Comparison of ENCODE assay signal across 23 cellular contexts in genomic region chr2:10655841-10656225, GRCh38. TPM values are rescaled to one million over a fixed set of nuclear protein-coding genes. Genes with fewer than 3 reads are reported as not detected.
DNase-seq lines count a peak whose midpoint lies in the region; ATAC-seq and TF ChIP-seq lines count a peak whose summit lies in the region.
"Had no signal": no experiment of that assay in that cellular context is flagged by ENCODE, and none has a peak within 500 bp of the region (broad histone marks: within the 10 kb centered on the region; RNA-seq: fewer than 3 reads in every experiment).

No MANE protein-coding gene starts in this region.

- DNase-seq in T-helper 1 cell (no peak), natural killer cell (no peak), NCI-H2081 treated with DMSO at 0.1 percent for 48 hours (lab: John Stamatoyannopoulos, UW) (no peak)
- no peak for DNase-seq in natural killer cell treated with Interleukin-12 subunit alpha and Interleukin-12 subunit beta and Interleukin-15 and Interleukin-18, amount 100 ng/mL, for 72 hours (ENCODE audit: low spot score)
- DNase-seq in activated naive CD8-positive, alpha-beta T cell treated with anti-CD3 and anti-CD28 coated beads, Interleukin-2, amount 50 U/mL, for 24 hours = no peak
- no peak for DNase-seq in stimulated activated naive CD8-positive, alpha-beta T cell treated with anti-CD3 and anti-CD28 coated beads, Interleukin-15, amount 100 ng/mL, for 72 hours
- no peak for DNase-seq in stimulated activated CD4-positive, alpha-beta T cell treated with anti-CD3 and anti-CD28 coated beads, Interleukin-2, amount 100 ng/mL, for 48 hours
- DNase-seq: activated CD8-positive, alpha-beta memory T cell treated with anti-CD3 and anti-CD28 coated beads for 24 hours; C1 segment of cervical spinal cord; Calu3; cortex of kidney; DMS79 treated with DMSO at 0.1 percent for 48 hours; foreskin fibroblast; GDM1; MV-4-11; NCI-H146; NCI-H446 treated with DMSO at 0.1 percent for 48 hours; NCI-H82; pancreas; stimulated activated CD4-positive, alpha-beta T cell treated with anti-CD3 and anti-CD28 coated beads, Interleukin-15, amount 100 ng/mL, for 24 hours; stimulated activated naive B cell treated with anti-CD40 and anti-IgM and Interleukin-4, amounts not matched to agents 10 μg/mL and 1 μg/mL and 100 μg/mL, for 72 hours; testis had no signal

- peak overlapping the region; percentile 47 for H3K27ac Mint-ChIP-seq in T-helper 1 cell treated with Interleukin-12 subunit alpha and Interleukin-12 subunit beta and Interleukin-4 antibody, amounts not matched to agents 30 μg/mL and 1 μg/mL, for 36 hours
- peak overlapping the region; percentile 83 to 89 for H3K27ac Mint-ChIP-seq in natural killer cell treated with Interleukin-12 subunit alpha and Interleukin-12 subunit beta and Interleukin-15 and Interleukin-18, amount 100 ng/mL, for 72 hours
- peak overlapping the region in 1 of 2 donors; percentile 1 for H3K27ac Mint-ChIP-seq in natural killer cell
- H3K27ac Mint-ChIP-seq in activated naive CD8-positive, alpha-beta T cell treated with anti-CD3 and anti-CD28 coated beads, Interleukin-2, amount 50 U/mL, for 24 hours = peak overlapping the region; percentile 89
- peak overlapping the region; percentile 37 to 38 for H3K27ac Mint-ChIP-seq in stimulated activated naive CD8-positive, alpha-beta T cell treated with anti-CD3 and anti-CD28 coated beads, Interleukin-15, amount 100 ng/mL, for 72 hours
- H3K27ac Mint-ChIP-seq: stimulated activated naive B cell treated with anti-CD40 and anti-IgM and Interleukin-4, amounts not matched to agents 10 μg/mL and 1 μg/mL and 100 μg/mL, for 72 hours had no signal

- intact Hi-C loops in natural killer cell (cut with micrococcal nuclease) = no loop called here

- ATAC-seq in natural killer cell treated with Interleukin-12 subunit alpha and Interleukin-12 subunit beta and Interleukin-15 and Interleukin-18, amount 100 ng/mL, for 72 hours = no peak
- ATAC-seq in natural killer cell = no peak
- ATAC-seq in activated naive CD8-positive, alpha-beta T cell treated with anti-CD3 and anti-CD28 coated beads, Interleukin-2, amount 50 U/mL, for 24 hours = no peak
- ATAC-seq in stimulated activated naive CD8-positive, alpha-beta T cell treated with anti-CD3 and anti-CD28 coated beads, Interleukin-15, amount 100 ng/mL, for 72 hours = no peak
- ATAC-seq: pancreas; stimulated activated naive B cell treated with anti-CD40 and anti-IgM and Interleukin-4, amounts not matched to agents 10 μg/mL and 1 μg/mL and 100 μg/mL, for 72 hours had no signal

- H3K4me3 Mint-ChIP-seq in T-helper 1 cell treated with Interleukin-12 subunit alpha and Interleukin-12 subunit beta and Interleukin-4 antibody, amounts not matched to agents 30 μg/mL and 1 μg/mL, for 36 hours = peak overlapping the region; percentile 5
- peak overlapping the region; percentile 50 for H3K4me3 Mint-ChIP-seq in natural killer cell treated with Interleukin-12 subunit alpha and Interleukin-12 subunit beta and Interleukin-15 and Interleukin-18, amount 100 ng/mL, for 72 hours
- H3K4me3 Mint-ChIP-seq in natural killer cell = no peak overlapping the region
- H3K4me3 Mint-ChIP-seq in activated naive CD8-positive, alpha-beta T cell treated with anti-CD3 and anti-CD28 coated beads, Interleukin-2, amount 50 U/mL, for 24 hours = no peak overlapping the region
- H3K4me3 Mint-ChIP-seq in stimulated activated naive CD8-positive, alpha-beta T cell treated with anti-CD3 and anti-CD28 coated beads, Interleukin-15, amount 100 ng/mL, for 72 hours = peak overlapping the region; percentile 13 to 29
- H3K4me3 Mint-ChIP-seq: stimulated activated naive B cell treated with anti-CD40 and anti-IgM and Interleukin-4, amounts not matched to agents 10 μg/mL and 1 μg/mL and 100 μg/mL, for 72 hours had no signal

- H3K9me3 Mint-ChIP-seq in T-helper 1 cell treated with Interleukin-12 subunit alpha and Interleukin-12 subunit beta and Interleukin-4 antibody, amounts not matched to agents 30 μg/mL and 1 μg/mL, for 36 hours = no peaks in the 10 kb centered on the region
- H3K9me3 Mint-ChIP-seq in natural killer cell treated with Interleukin-12 subunit alpha and Interleukin-12 subunit beta and Interleukin-15 and Interleukin-18, amount 100 ng/mL, for 72 hours = peaks cover 6% of the 10 kb centered on the region
- H3K9me3 Mint-ChIP-seq in natural killer cell = no peaks in the 10 kb centered on the region
- H3K9me3 Mint-ChIP-seq in activated naive CD8-positive, alpha-beta T cell treated with anti-CD3 and anti-CD28 coated beads, Interleukin-2, amount 50 U/mL, for 24 hours = no peaks in the 10 kb centered on the region
- no peaks in the 10 kb centered on the region for H3K9me3 Mint-ChIP-seq in stimulated activated naive CD8-positive, alpha-beta T cell treated with anti-CD3 and anti-CD28 coated beads, Interleukin-15, amount 100 ng/mL, for 72 hours
- H3K9me3 Mint-ChIP-seq: stimulated activated naive B cell treated with anti-CD40 and anti-IgM and Interleukin-4, amounts not matched to agents 10 μg/mL and 1 μg/mL and 100 μg/mL, for 72 hours had no signal

- no peak for TF ChIP-seq CTCF in natural killer cell (IDR thresholded peaks at IDR 0.05)

- no peaks in the 10 kb centered on the region for H3K27me3 Mint-ChIP-seq in T-helper 1 cell treated with Interleukin-12 subunit alpha and Interleukin-12 subunit beta and Interleukin-4 antibody, amounts not matched to agents 30 μg/mL and 1 μg/mL, for 36 hours (ENCODE audit: low read depth)
- H3K27me3 Mint-ChIP-seq in natural killer cell treated with Interleukin-12 subunit alpha and Interleukin-12 subunit beta and Interleukin-15 and Interleukin-18, amount 100 ng/mL, for 72 hours = no peaks in the 10 kb centered on the region
- H3K27me3 Mint-ChIP-seq in natural killer cell (ENCODE audit: low read depth in 2 of 2) = no peaks in the 10 kb centered on the region
- H3K27me3 Mint-ChIP-seq in activated naive CD8-positive, alpha-beta T cell treated with anti-CD3 and anti-CD28 coated beads, Interleukin-2, amount 50 U/mL, for 24 hours = no peaks in the 10 kb centered on the region
- no peaks in the 10 kb centered on the region for H3K27me3 Mint-ChIP-seq in stimulated activated naive CD8-positive, alpha-beta T cell treated with anti-CD3 and anti-CD28 coated beads, Interleukin-15, amount 100 ng/mL, for 72 hours
- H3K27me3 Mint-ChIP-seq: stimulated activated naive B cell treated with anti-CD40 and anti-IgM and Interleukin-4, amounts not matched to agents 10 μg/mL and 1 μg/mL and 100 μg/mL, for 72 hours had no signal

- H3K4me1 Mint-ChIP-seq in T-helper 1 cell treated with Interleukin-12 subunit alpha and Interleukin-12 subunit beta and Interleukin-4 antibody, amounts not matched to agents 30 μg/mL and 1 μg/mL, for 36 hours (ENCODE audit: low read depth) = peaks cover 46% of the 10 kb centered on the region
- H3K4me1 Mint-ChIP-seq in natural killer cell treated with Interleukin-12 subunit alpha and Interleukin-12 subunit beta and Interleukin-15 and Interleukin-18, amount 100 ng/mL, for 72 hours (ENCODE audit: low read depth in 2 of 2) = peaks cover 29 to 32% of the 10 kb centered on the region in 2 donors
- peaks cover 13 to 18% of the 10 kb centered on the region in 2 donors for H3K4me1 Mint-ChIP-seq in natural killer cell
- peaks cover 53% of the 10 kb centered on the region for H3K4me1 Mint-ChIP-seq in activated naive CD8-positive, alpha-beta T cell treated with anti-CD3 and anti-CD28 coated beads, Interleukin-2, amount 50 U/mL, for 24 hours
- H3K4me1 Mint-ChIP-seq in stimulated activated naive CD8-positive, alpha-beta T cell treated with anti-CD3 and anti-CD28 coated beads, Interleukin-15, amount 100 ng/mL, for 72 hours = peaks cover 51% of the 10 kb centered on the region

- H3K36me3 Mint-ChIP-seq in T-helper 1 cell treated with Interleukin-12 subunit alpha and Interleukin-12 subunit beta and Interleukin-4 antibody, amounts not matched to agents 30 μg/mL and 1 μg/mL, for 36 hours (ENCODE audit: low read depth) = peaks cover 51% of the 10 kb centered on the region
- H3K36me3 Mint-ChIP-seq in natural killer cell treated with Interleukin-12 subunit alpha and Interleukin-12 subunit beta and Interleukin-15 and Interleukin-18, amount 100 ng/mL, for 72 hours = peaks cover 43% of the 10 kb centered on the region
- H3K36me3 Mint-ChIP-seq in natural killer cell = peaks cover 27% of the 10 kb centered on the region
- peaks cover 71% of the 10 kb centered on the region for H3K36me3 Mint-ChIP-seq in activated naive CD8-positive, alpha-beta T cell treated with anti-CD3 and anti-CD28 coated beads, Interleukin-2, amount 50 U/mL, for 24 hours (ENCODE audit: low read depth)

RNA-seq across cellular contexts. Expression of gene NOL10, which starts 33.9 kb away (rescaled TPM):
- total RNA-seq in natural killer cell treated with Interleukin-12 subunit alpha and Interleukin-12 subunit beta and Interleukin-15 and Interleukin-18, amount 100 ng/mL, for 72 hours = 10 to 100 TPM; 35.7 to 49.6 TPM
- total RNA-seq in natural killer cell = 10 to 100 TPM; 21.8 to 28.9 (median 22.5) TPM

Comparison
In these comparisons a context has a peak if more than half of its experiments do, and no peak if none do; other contexts are left out.
1. H3K4me3 Mint-ChIP-seq: peak in T-helper 1 cell treated with Interleukin-12 subunit alpha and Interleukin-12 subunit beta and Interleukin-4 antibody, amounts not matched to agents 30 μg/mL and 1 μg/mL, for 36 hours (single experiment), natural killer cell treated with Interleukin-12 subunit alpha and Interleukin-12 subunit beta and Interleukin-15 and Interleukin-18, amount 100 ng/mL, for 72 hours (single experiment) and stimulated activated naive CD8-positive, alpha-beta T cell treated with anti-CD3 and anti-CD28 coated beads, Interleukin-15, amount 100 ng/mL, for 72 hours (2 of 2); none in natural killer cell (single experiment) and activated naive CD8-positive, alpha-beta T cell treated with anti-CD3 and anti-CD28 coated beads, Interleukin-2, amount 50 U/mL, for 24 hours (single experiment).